ENCODE assay signal across 13 cellular contexts in the genomic region with DNA sequence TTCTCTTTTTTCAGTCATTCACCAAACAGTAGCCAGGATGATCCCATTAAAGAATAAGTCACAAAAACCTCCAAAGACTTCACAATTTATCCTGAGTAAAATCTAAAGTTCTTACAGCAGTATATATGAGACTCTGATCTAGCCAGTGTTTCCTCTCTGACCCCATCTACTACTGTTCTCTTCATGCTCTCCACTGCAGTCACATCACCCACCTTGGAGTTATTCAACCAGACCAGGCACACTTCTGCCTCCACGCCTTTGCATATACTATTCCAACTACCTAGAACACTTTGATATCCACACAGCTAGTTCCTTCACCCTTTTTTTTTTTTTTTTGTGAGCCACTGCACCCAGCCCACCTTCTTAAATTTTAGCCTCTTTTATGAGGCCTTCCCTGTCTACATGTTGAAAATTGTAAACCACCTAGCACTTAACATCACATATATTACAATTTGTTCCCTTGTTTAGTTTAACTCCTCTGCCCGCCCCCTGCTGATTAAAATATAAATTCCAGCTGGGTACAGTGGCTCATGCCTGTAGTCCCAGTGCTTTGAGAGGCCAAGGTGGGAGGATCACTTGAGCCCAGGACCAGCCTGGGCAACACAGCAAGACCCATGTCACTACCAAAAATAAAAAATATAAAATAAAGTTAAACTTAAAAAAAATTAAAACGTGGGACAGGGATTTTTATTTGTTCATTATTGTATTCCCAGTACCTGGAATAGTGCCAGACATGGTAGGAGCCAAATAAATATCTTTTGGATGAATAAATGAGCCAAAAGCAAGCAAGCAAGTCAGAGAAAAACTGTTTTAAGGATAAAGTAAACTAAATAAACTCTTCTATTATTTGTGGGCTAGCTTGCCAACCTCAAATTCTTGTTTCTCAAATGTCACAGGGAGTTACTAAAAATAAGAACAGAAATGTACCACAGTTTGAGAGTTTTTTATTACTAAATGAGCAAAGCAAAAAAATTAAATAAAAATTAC. TPM values are rescaled to one million over a fixed set of nuclear protein-coding genes. Genes with fewer than 3 reads are reported as not detected.
DNase-seq lines count a peak whose midpoint lies in the region; ATAC-seq and TF ChIP-seq lines count a peak whose summit lies in the region.
"Had no signal": no experiment of that assay in that cellular context is flagged by ENCODE, and none has a peak within 500 bp of the region (broad histone marks: within the 10 kb centered on the region; RNA-seq: fewer than 3 reads in every experiment).

No MANE protein-coding gene starts in this region.

- H3K27ac Mint-ChIP-seq in IgD-negative memory B cell = peak overlapping the region; percentile 7 to 90 (median 19)
- no peak overlapping the region for H3K27ac Mint-ChIP-seq in stimulated activated effector memory CD8-positive, alpha-beta T cell treated with anti-CD3 and anti-CD28 coated beads, Interleukin-12 subunit alpha, Interleukin-12 subunit beta, amount 100 ng/mL, for 72 hours
- H3K27ac Mint-ChIP-seq: activated CD8-positive, alpha-beta T cell treated with anti-CD3 and anti-CD28 coated beads for 36 hours; stimulated activated naive CD8-positive, alpha-beta T cell treated with anti-CD3 and anti-CD28 coated beads, Interleukin-15, amount 100 ng/mL, for 72 hours had no signal

- peaks cover 0 to 13% of the 10 kb centered on the region in 2 donors for H3K4me1 ChIP-seq in ascending aorta

- intact Hi-C loops in ascending aorta (cut with DNase I) = no loop called here

- H3K4me3 ChIP-seq in ascending aorta = no peak overlapping the region

- no peaks in the 10 kb centered on the region for H3K27me3 Mint-ChIP-seq in IgD-negative memory B cell
- H3K27me3 Mint-ChIP-seq: activated CD8-positive, alpha-beta T cell treated with anti-CD3 and anti-CD28 coated beads for 36 hours; stimulated activated naive CD8-positive, alpha-beta T cell treated with anti-CD3 and anti-CD28 coated beads, Interleukin-15, amount 100 ng/mL, for 72 hours had no signal

- H3K4me3 Mint-ChIP-seq in IgD-negative memory B cell = peak overlapping the region in 3 of 4 donors; percentile 47 to 55 (median 53)
- no peak overlapping the region for H3K4me3 Mint-ChIP-seq in stimulated activated effector memory CD8-positive, alpha-beta T cell treated with anti-CD3 and anti-CD28 coated beads, Interleukin-12 subunit alpha, Interleukin-12 subunit beta, amount 100 ng/mL, for 72 hours
- H3K4me3 Mint-ChIP-seq: activated CD8-positive, alpha-beta T cell treated with anti-CD3 and anti-CD28 coated beads for 36 hours; stimulated activated naive CD8-positive, alpha-beta T cell treated with anti-CD3 and anti-CD28 coated beads, Interleukin-15, amount 100 ng/mL, for 72 hours had no signal

- no peaks in the 10 kb centered on the region for H3K9me3 Mint-ChIP-seq in IgD-negative memory B cell
- no peaks in the 10 kb centered on the region for H3K9me3 Mint-ChIP-seq in stimulated activated effector memory CD8-positive, alpha-beta T cell treated with anti-CD3 and anti-CD28 coated beads, Interleukin-12 subunit alpha, Interleukin-12 subunit beta, amount 100 ng/mL, for 72 hours
- H3K9me3 Mint-ChIP-seq: activated CD8-positive, alpha-beta T cell treated with anti-CD3 and anti-CD28 coated beads for 36 hours; stimulated activated naive CD8-positive, alpha-beta T cell treated with anti-CD3 and anti-CD28 coated beads, Interleukin-15, amount 100 ng/mL, for 72 hours had no signal

- H3K9me3 ChIP-seq in ascending aorta = no peaks in the 10 kb centered on the region

- TF ChIP-seq CTCF in ascending aorta (IDR thresholded peaks at IDR 0.05) = peak in 1 of 3 experiments; percentile 30

- H3K27ac ChIP-seq in ascending aorta = peak overlapping the region; percentile 42 to 48

- peaks cover 33 to 37% (median 35%) of the 10 kb centered on the region in 3 donors for H3K4me1 Mint-ChIP-seq in IgD-negative memory B cell
- peaks cover 9% of the 10 kb centered on the region for H3K4me1 Mint-ChIP-seq in stimulated activated effector memory CD8-positive, alpha-beta T cell treated with anti-CD3 and anti-CD28 coated beads, Interleukin-12 subunit alpha, Interleukin-12 subunit beta, amount 100 ng/mL, for 72 hours
- H3K4me1 Mint-ChIP-seq: stimulated activated naive CD8-positive, alpha-beta T cell treated with anti-CD3 and anti-CD28 coated beads, Interleukin-15, amount 100 ng/mL, for 72 hours had no signal

- peak; percentile 11 for DNase-seq in NCI-H82 (lab: John Stamatoyannopoulos, UW)
- DNase-seq in NCI-H82 treated with DMSO at 0.1 percent for 48 hours (lab: John Stamatoyannopoulos, UW; ENCODE audit: unreplicated experiment) = no peak
- no peak for DNase-seq in ascending aorta (ENCODE audit: low spot score in 2 of 2)
- no peak for DNase-seq in stimulated activated effector memory CD8-positive, alpha-beta T cell treated with anti-CD3 and anti-CD28 coated beads, Interleukin-12 subunit alpha, Interleukin-12 subunit beta, amount 100 ng/mL, for 72 hours (ENCODE audit: low spot score in 2 of 2)
- no peak for DNase-seq in stimulated activated CD8-positive, alpha-beta memory T cell treated with anti-CD3 and anti-CD28 coated beads, Interleukin-4, amount 100 ng/mL, for 48 hours
- DNase-seq in NCI-H226 = no peak
- DNase-seq: activated CD8-positive, alpha-beta T cell treated with anti-CD3 and anti-CD28 coated beads for 36 hours; activated effector memory CD4-positive, alpha-beta T cell treated with anti-CD3 and anti-CD28 coated beads, Interleukin-2, amount 50 U/mL, for 16 hours; NCI-H146; NCI-H510A; stimulated activated naive CD8-positive, alpha-beta T cell treated with anti-CD3 and anti-CD28 coated beads, Interleukin-15, amount 100 ng/mL, for 72 hours had no signal

- H3K27me3 ChIP-seq in ascending aorta = no peaks in the 10 kb centered on the region

- H3K36me3 Mint-ChIP-seq in IgD-negative memory B cell = peaks cover 5% of the 10 kb centered on the region
- H3K36me3 Mint-ChIP-seq in stimulated activated effector memory CD8-positive, alpha-beta T cell treated with anti-CD3 and anti-CD28 coated beads, Interleukin-12 subunit alpha, Interleukin-12 subunit beta, amount 100 ng/mL, for 72 hours = peaks cover 7% of the 10 kb centered on the region

- no peaks in the 10 kb centered on the region for H3K36me3 ChIP-seq in ascending aorta

- peak; percentile 45 for ATAC-seq in stimulated activated effector memory CD8-positive, alpha-beta T cell treated with anti-CD3 and anti-CD28 coated beads, Interleukin-12 subunit alpha, Interleukin-12 subunit beta, amount 100 ng/mL, for 72 hours
- ATAC-seq in HG03460 (IDR thresholded peaks at IDR 0.05; ENCODE audit: unreplicated experiment) = no peak
- ATAC-seq: activated CD8-positive, alpha-beta T cell treated with anti-CD3 and anti-CD28 coated beads for 36 hours; stimulated activated naive CD8-positive, alpha-beta T cell treated with anti-CD3 and anti-CD28 coated beads, Interleukin-15, amount 100 ng/mL, for 72 hours had no signal

RNA-seq across cellular contexts. Expression of a gene that starts 35.2 kb away (rescaled TPM):
- 21.1 TPM for polyA plus RNA-seq in IgD-negative memory B cell
- total RNA-seq in ascending aorta = 1.8 TPM

RNA-seq across cellular contexts. Expression of a gene that starts 35.4 kb away (rescaled TPM):
- 18.6 TPM for polyA plus RNA-seq in IgD-negative memory B cell
- total RNA-seq in ascending aorta = 6.9 TPM

RNA-seq across cellular contexts. Expression of a gene that starts 48.7 kb away (rescaled TPM):
- polyA plus RNA-seq in IgD-negative memory B cell = 1.3 TPM
- not detected for total RNA-seq in ascending aorta
